18 cellular contexts compared by ENCODE assay signal in genomic region chr6:152946484-152946883, GRCh38. TPM values are rescaled to one million over a fixed set of nuclear protein-coding genes. Genes with fewer than 3 reads are reported as not detected.
DNase-seq lines count a peak whose midpoint lies in the region; ATAC-seq and TF ChIP-seq lines count a peak whose summit lies in the region.
"Had no signal": no experiment of that assay in that cellular context is flagged by ENCODE, and none has a peak within 500 bp of the region (broad histone marks: within the 10 kb centered on the region; RNA-seq: fewer than 3 reads in every experiment).

No MANE protein-coding gene starts in this region.

- H3K9ac ChIP-seq in PC-3 (ENCODE audit: low read length) (no peak overlapping the region), neural cell (ENCODE audit: low read length) (no peak overlapping the region)
- H3K9ac ChIP-seq: BLaER1 had no signal

- H3F3A ChIP-seq in PC-3 (ENCODE audit: low read length, unreplicated experiment) (no peaks in the 10 kb centered on the region), neural cell (ENCODE audit: insufficient read depth, low read length, poor library complexity, severe bottlenecking) (no peaks in the 10 kb centered on the region)

- no peak for TF ChIP-seq CTCF in PC-3 (conservative IDR thresholded peaks at IDR 0.05; ENCODE audit: low read depth, low read length)
- no peak for TF ChIP-seq CTCF in neural cell (IDR thresholded peaks at IDR 0.05; ENCODE audit: poor library complexity, severe bottlenecking)

- CTCF ChIA-PET in PC-3 (lab: Charles Lee), result no interaction called here

- DNase-seq in Ammon's horn (ENCODE audit: low spot score) (peak; percentile 16), PC-3 (peak; percentile 55)
- no peak for DNase-seq in activated CD4-positive, CD25-positive, alpha-beta regulatory T cell treated with anti-CD3 and anti-CD28 coated beads, Interleukin-2, amount 50 U/mL, for 72 hours
- DNase-seq: AML-193; BE2C; C1 segment of cervical spinal cord; CD4-positive, alpha-beta memory T cell; CD4-positive, CD25-positive, alpha-beta regulatory T cell; CD8-positive, alpha-beta memory T cell; COR-L47; DMS 273 treated with DMSO at 0.1 percent for 48 hours; DMS79 treated with DMSO at 0.1 percent for 48 hours; GF-D8 had no signal

- H3K27ac ChIP-seq in PC-3 (ENCODE audit: low read length) (no peak overlapping the region), neural cell (ENCODE audit: low read length) (no peak overlapping the region)
- H3K27ac ChIP-seq: 22Rv1, A549, BLaER1 had no signal

- H3K9me2 ChIP-seq in PC-3 (replicated peaks; ENCODE audit: low read length), result no peaks in the 10 kb centered on the region
- no peaks in the 10 kb centered on the region for H3K9me2 ChIP-seq in neural cell (ENCODE audit: insufficient read depth, low read length)

- H3K27me3 ChIP-seq in PC-3 (ENCODE audit: low read length), result no peaks in the 10 kb centered on the region; the same call in 1 of the 2 replicates
- no peaks in the 10 kb centered on the region for H3K27me3 ChIP-seq in neural cell (ENCODE audit: insufficient read depth, low read depth, low read length)
- H3K27me3 ChIP-seq: BE2C, BLaER1 had no signal

- ATAC-seq in PC-3 (no peak), HG03378 (IDR thresholded peaks at IDR 0.05; ENCODE audit: unreplicated experiment) (no peak)
- ATAC-seq: A549 had no signal

- peak; percentile 70 for TF ChIP-seq EP300 in neural cell (conservative IDR thresholded peaks at IDR 0.05; ENCODE audit: poor library complexity, severe bottlenecking)

- H4K20me1 ChIP-seq in PC-3 (ENCODE audit: low read length), result no peaks in the 10 kb centered on the region
- no peaks in the 10 kb centered on the region for H4K20me1 ChIP-seq in neural cell (ENCODE audit: insufficient read depth)
- H4K20me1 ChIP-seq: BLaER1 had no signal

- TF ChIP-seq RAD21 in neural cell (conservative IDR thresholded peaks at IDR 0.05), result no peak

- intact Hi-C loops in PC-3 (cut with micrococcal nuclease), result no loop called here

- peaks cover 54% of the 10 kb centered on the region for H3K4me1 ChIP-seq in PC-3 (ENCODE audit: insufficient read depth, low read length)
- H3K4me1 ChIP-seq: BLaER1 had no signal

- no TSS peak for BruUV-seq in PC-3 (replicated peaks; lab: Mats Ljungman, UMichigan)

- H2AFZ ChIP-seq in PC-3 (ENCODE audit: low read length) (no peak overlapping the region), neural cell (ENCODE audit: low read depth, low read length) (no peak overlapping the region)

- H3K9me3 ChIP-seq in PC-3 (ENCODE audit: low read length), result no peaks in the 10 kb centered on the region
- H3K9me3 ChIP-seq in neural cell (ENCODE audit: low read length), result no peaks in the 10 kb centered on the region
- H3K9me3 ChIP-seq: A549, BE2C, BLaER1 had no signal

- H3K4me3 ChIP-seq in PC-3 (ENCODE audit: low read length), result no peak overlapping the region
- no peak overlapping the region for H3K4me3 ChIP-seq in neural cell (ENCODE audit: low read length)
- H3K4me3 ChIP-seq: A549, BLaER1 had no signal

- peak overlapping the region; percentile 58 for H3K4me2 ChIP-seq in PC-3 (ENCODE audit: low read length)
- H3K4me2 ChIP-seq in neural cell (ENCODE audit: low read length), result no peak overlapping the region
- H3K4me2 ChIP-seq: A549, BLaER1 had no signal

- no peaks in the 10 kb centered on the region for H3K79me2 ChIP-seq in PC-3 (ENCODE audit: low read length)
- H3K79me2 ChIP-seq in neural cell (replicated peaks; ENCODE audit: insufficient read depth, low read length), result no peaks in the 10 kb centered on the region

- POLR2A ChIA-PET in PC-3 (lab: Charles Lee; ENCODE audit: unreplicated experiment), result no interaction called here

- H3K36me3 ChIP-seq in PC-3 (ENCODE audit: low read depth, low read length) (no peaks in the 10 kb centered on the region), neural cell (ENCODE audit: insufficient read depth, low read length) (no peaks in the 10 kb centered on the region)
- H3K36me3 ChIP-seq: BE2C, BLaER1 had no signal

TF ChIP-seq in neural cell, 6 proteins besides CTCF, POLR2A, EP300 and RAD21:
- TF ChIP-seq POLR2AphosphoS5 (IDR thresholded peaks at IDR 0.05), result peak; percentile 41
- TF ChIP-seq SMC3 (conservative IDR thresholded peaks at IDR 0.05; ENCODE audit: poor library complexity), result no peak

RNA-seq across cellular contexts. Expression of gene FBXO5, which starts 36.4 kb away (rescaled TPM):
- 11.5 and 16.8 TPM in 2 replicates for total RNA-seq in PC-3 (2014; rRNA removed)
- 7.8 and 8.7 TPM in 2 replicates for polyA plus RNA-seq in neural cell
- polyA minus RNA-seq in neural cell, result 6.6 and 7.1 TPM in 2 replicates

RNA-seq across cellular contexts. Expression of gene MTRF1L, which starts 56.0 kb away (rescaled TPM):
- total RNA-seq in PC-3 (2014; rRNA removed), result 12.7 and 19.1 TPM in 2 replicates
- polyA plus RNA-seq in neural cell, result 14.0 and 16.2 TPM in 2 replicates
- 19.0 and 20.5 TPM in 2 replicates for polyA minus RNA-seq in neural cell
